ENCODE assay signal across 9 cellular contexts in the genomic region with DNA sequence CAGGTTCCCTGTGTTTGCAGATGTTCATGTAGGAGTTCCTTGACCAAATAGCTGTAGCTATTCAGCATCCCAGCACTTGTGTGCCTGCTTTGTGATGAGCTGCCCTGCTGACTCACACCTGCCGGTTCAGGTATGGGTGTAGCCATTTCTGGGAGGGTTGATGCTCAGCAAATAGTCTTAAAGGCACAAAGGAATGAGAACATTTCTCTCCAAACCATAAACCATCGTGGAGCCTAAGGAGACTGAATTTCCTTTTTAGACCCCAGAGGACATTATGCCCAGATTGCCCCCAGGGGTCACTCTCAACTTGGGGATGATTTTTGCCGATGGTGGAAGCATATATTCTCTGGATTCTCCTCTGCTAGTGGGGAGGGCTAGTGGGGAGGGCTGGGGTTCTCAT.
DNase-seq lines count a peak whose midpoint lies in the region; ATAC-seq, FAIRE-seq and TF ChIP-seq lines count a peak whose summit lies in the region.
"Had no signal": no experiment of that assay in that cellular context is flagged by ENCODE, and none has a peak within 500 bp of the region (broad histone marks: within the 10 kb centered on the region; RNA-seq: fewer than 3 reads in every experiment).

No MANE protein-coding gene starts in this region.

- H3K9ac ChIP-seq in astrocyte (ENCODE audit: low read length) = no peak overlapping the region

- H3K27ac ChIP-seq in astrocyte (ENCODE audit: low read depth, low read length) (no peak overlapping the region), vagina (no peak overlapping the region)

- POLR2A ChIA-PET in HEK293T (lab: Yijun Ruan, JAX) = no interaction called here

- no peaks in the 10 kb centered on the region for H3K79me2 ChIP-seq in astrocyte (ENCODE audit: insufficient read depth, low read length)

- H3K4me1 Mint-ChIP-seq in astrocyte (ENCODE audit: low read depth, unreplicated experiment) = peaks cover 32% of the 10 kb centered on the region

- H4K20me1 ChIP-seq in astrocyte (ENCODE audit: insufficient read depth, low read length) = no peaks in the 10 kb centered on the region

- H3K4me1 ChIP-seq in astrocyte (ENCODE audit: insufficient read depth, low read length) (peaks cover 17% of the 10 kb centered on the region), vagina (no peaks in the 10 kb centered on the region)

- no peaks in the 10 kb centered on the region for H3K27me3 Mint-ChIP-seq in astrocyte (ENCODE audit: low read depth, unreplicated experiment)

- no peak overlapping the region for H3K4me2 ChIP-seq in astrocyte (ENCODE audit: low read length)

- peaks cover 17% of the 10 kb centered on the region for H3K27me3 ChIP-seq in astrocyte (ENCODE audit: insufficient read depth, low read length)
- H3K27me3 ChIP-seq in vagina = no peaks in the 10 kb centered on the region

- no peak overlapping the region for H2AFZ ChIP-seq in astrocyte (ENCODE audit: low read depth, low read length)

- FAIRE-seq in astrocyte (lab: Jason Lieb, UNC) (no peak), GM12892 (lab: Jason Lieb, UNC) (no peak)

- H3K9me3 ChIP-seq in astrocyte (ENCODE audit: insufficient read depth, low read depth, low read length) (no peaks in the 10 kb centered on the region), vagina (no peaks in the 10 kb centered on the region)

- no peaks in the 10 kb centered on the region for H3K36me3 Mint-ChIP-seq in astrocyte (ENCODE audit: low read depth, unreplicated experiment)

- TF ChIP-seq CTCF in astrocyte (IDR thresholded peaks at IDR 0.05; ENCODE audit: insufficient read depth, low read depth, low read length) (no peak), vagina (IDR thresholded peaks at IDR 0.05) (no peak)

- H3K4me3 Mint-ChIP-seq in astrocyte (ENCODE audit: unreplicated experiment) = no peak overlapping the region
- H3K4me3 Mint-ChIP-seq: activated T-helper 1 cell treated with anti-CD3 and anti-CD28 coated beads, Interleukin-12 subunit alpha, Interleukin-12 subunit beta, Interleukin-2, Interleukin-4 antibody, amounts not matched to agents 30 ng/mL and 10 ng/mL and 1 ng/mL, durations not matched to agents 14 hours and 24 hours and 36 hours had no signal

- H3K36me3 ChIP-seq in astrocyte (ENCODE audit: insufficient read depth, low read length) = no peaks in the 10 kb centered on the region
- H3K36me3 ChIP-seq in vagina = no peaks in the 10 kb centered on the region

- no peak overlapping the region for H3K4me3 ChIP-seq in astrocyte (ENCODE audit: insufficient read depth, low read depth, low read length)
- no peak overlapping the region for H3K4me3 ChIP-seq in vagina

- ATAC-seq in GM18868 (IDR thresholded peaks at IDR 0.05; ENCODE audit: unreplicated experiment) = no peak

- intact Hi-C loops in vagina (cut with DNase I) = no loop called here

- H3K27ac Mint-ChIP-seq in astrocyte (ENCODE audit: unreplicated experiment) = peak overlapping the region; percentile 93
- H3K27ac Mint-ChIP-seq: activated T-helper 1 cell treated with anti-CD3 and anti-CD28 coated beads, Interleukin-12 subunit alpha, Interleukin-12 subunit beta, Interleukin-2, Interleukin-4 antibody, amounts not matched to agents 30 ng/mL and 10 ng/mL and 1 ng/mL, durations not matched to agents 14 hours and 24 hours and 36 hours had no signal

- DNase-seq in ELR (ENCODE audit: low read depth) (peak; percentile 18), HEK293T (ENCODE audit: extremely low spot score) (peak; percentile 36), astrocyte (ENCODE audit: low read depth) (no peak), islet precursor cell (peak; percentile 84), vagina (ENCODE audit: extremely low spot score in 2 of 2) (no peak), MV-4-11 (lab: John Stamatoyannopoulos, UW) (no peak), GM12892 (ENCODE audit: insufficient read length) (no peak)

- CTCF ChIA-PET in HEK293T (lab: Yijun Ruan, JAX) = interaction anchor here (1.0 kb wide), 1 partner anchor 77 kb away, joined by 3 read pairs; no protein-coding TSS in a partner anchor

- TF ChIP-seq POLR2A in vagina (IDR thresholded peaks at IDR 0.05) (no peak), GM12892 (IDR thresholded peaks at IDR 0.05; ENCODE audit: low read depth, low read length) (no peak)

- H3K9me3 Mint-ChIP-seq in astrocyte (ENCODE audit: unreplicated experiment) = no peaks in the 10 kb centered on the region
- H3K9me3 Mint-ChIP-seq: activated T-helper 1 cell treated with anti-CD3 and anti-CD28 coated beads, Interleukin-12 subunit alpha, Interleukin-12 subunit beta, Interleukin-2, Interleukin-4 antibody, amounts not matched to agents 30 ng/mL and 10 ng/mL and 1 ng/mL, durations not matched to agents 14 hours and 24 hours and 36 hours had no signal

TF ChIP-seq in HEK293T, 16 proteins besides CTCF, POLR2A, EP300 and RAD21:
- TF ChIP-seq L3MBTL2 (conservative IDR thresholded peaks at IDR 0.05) = no peak
- TF ChIP-seq FOXK2 (IDR thresholded peaks at IDR 0.05) = no peak

Comparison
In these comparisons a context has a peak if more than half of its experiments do, and no peak if none do; other contexts are left out.
1. DNase-seq: peak in ELR (single experiment), HEK293T (single experiment) and islet precursor cell (single experiment); none in astrocyte (single experiment), vagina (0 of 2), MV-4-11 (single experiment) and GM12892 (single experiment).